ENCODE assay signal across 16 cellular contexts in genomic region chr4:31617667-31618066, GRCh38.
DNase-seq lines count a peak whose midpoint lies in the region; ATAC-seq, FAIRE-seq and TF ChIP-seq lines count a peak whose summit lies in the region.
"Had no signal": no experiment of that assay in that cellular context is flagged by ENCODE, and none has a peak within 500 bp of the region (broad histone marks: within the 10 kb centered on the region; RNA-seq: fewer than 3 reads in every experiment).

No MANE protein-coding gene starts in this region.

- ATAC-seq in HCT116 (no peak), left lobe of liver (no peak)

- CTCF ChIA-PET in HCT116 (lab: Charles Lee) (no interaction called here), H1 (lab: Charles Lee; ENCODE audit: partially characterized antibody) (interaction anchor here (0.7 kb wide), 1 partner anchor 1550 kb away, joined by 3 read pairs; no protein-coding TSS in a partner anchor)

- no peak overlapping the region for H3K27ac ChIP-seq in HCT116 (ENCODE audit: low read depth, low read length)
- no peak overlapping the region for H3K27ac ChIP-seq in H1 (ENCODE audit: low read depth, low read length)
- no peak overlapping the region for H3K27ac ChIP-seq in stomach
- H3K27ac ChIP-seq: C4-2B, GM23248, HL-60 had no signal

- no peak overlapping the region for H4K8ac ChIP-seq in H1 (ENCODE audit: extremely low read depth, insufficient read depth, low read length)

- no peak overlapping the region for H2BK12ac ChIP-seq in H1 (ENCODE audit: low read depth, low read length)

- H3K9me3 ChIP-seq in HCT116 (ENCODE audit: control insufficient read depth in 1 of 2, insufficient read depth in 1 of 2, low read depth in 1 of 2, low read length in 2 of 2), result no peaks in the 10 kb centered on the region
- H3K9me3 ChIP-seq in H1 (ENCODE audit: insufficient read depth in 2 of 2, low read depth in 1 of 2, low read length in 1 of 2), result no peaks in the 10 kb centered on the region
- H3K9me3 ChIP-seq in stomach, result no peaks in the 10 kb centered on the region
- H3K9me3 ChIP-seq: BE2C had no signal

- TF ChIP-seq POLR2A in HCT116 (IDR thresholded peaks at IDR 0.05; ENCODE audit: borderline replicate concordance, extremely low read depth, insufficient read depth, insufficient read length), result no peak
- TF ChIP-seq POLR2A in H1 (IDR thresholded peaks at IDR 0.05; ENCODE audit: control extremely low read depth in 1 of 2, low read depth in 2 of 2, low read length in 2 of 2), result no peak
- no peak for TF ChIP-seq POLR2A in stomach (IDR thresholded peaks at IDR 0.05)

- peak overlapping the region; percentile 29 for H2AFZ ChIP-seq in HCT116 (ENCODE audit: low read depth, low read length, poor library complexity, severe bottlenecking)
- H2AFZ ChIP-seq in H1 (ENCODE audit: low read length), result peak overlapping the region; percentile 64; the same call in 1 of the 2 replicates
- H2AFZ ChIP-seq: GM23248 had no signal

- TF ChIP-seq RAD21 in HCT116 (IDR thresholded peaks at IDR 0.05; ENCODE audit: low read depth) (no peak), H1 (IDR thresholded peaks at IDR 0.05 in 1 of 2, conservative IDR thresholded peaks at IDR 0.05 in 1 of 2; ENCODE audit: low read depth in 2 of 2, low read length in 2 of 2) (no peak)

- H4K20me1 ChIP-seq in HCT116 (ENCODE audit: insufficient read depth) (no peaks in the 10 kb centered on the region), H1 (replicated peaks in 1 of 2; ENCODE audit: control insufficient read depth in 1 of 2, insufficient read depth in 2 of 2, low read length in 2 of 2) (no peaks in the 10 kb centered on the region)

- in situ Hi-C loops in GM13977 (cut with MboI; ENCODE audit: low pct_unique_long_range_greater_than_20kb, low sequenced_read_pairs, unreplicated experiment), result no loop called here

- H4K91ac ChIP-seq in H1 (replicated peaks; ENCODE audit: insufficient read length, low read length), result no peak overlapping the region

- FAIRE-seq in H1 (lab: Jason Lieb, UNC), result no peak
- FAIRE-seq: A204.1, GM12891 had no signal

- DNase-seq in GM13977 (ENCODE audit: low spot score) (peak; percentile 9), HCT116 (ENCODE audit: low read depth, low spot score) (no peak), MV-4-11 (lab: John Stamatoyannopoulos, UW) (peak; percentile 1), H1 (ENCODE audit: low read depth in 1 of 2, low spot score in 2 of 2) (no peak), left lobe of liver (ENCODE audit: low spot score) (no peak), stomach (no peak), NCI-H1694 treated with DMSO at 0.1 percent for 48 hours (lab: John Stamatoyannopoulos, UW) (no peak)
- DNase-seq: BE2C; CD4-positive, alpha-beta memory T cell; DMS79; GM23248; H9 had no signal

- RAD21 ChIA-PET in HCT116 (lab: Charles Lee; ENCODE audit: low non-redundant PET in 1 of 2, low total read pairs in 2 of 2, uncharacterized antibody in 2 of 2, unreplicated experiment in 2 of 2), result no interaction called here

- POLR2A ChIA-PET in HCT116 (lab: Charles Lee) (interaction anchor here (0.7 kb wide), 1 partner anchor 594 kb away, joined by 3 read pairs; no protein-coding TSS in a partner anchor), H1 (lab: Charles Lee; ENCODE audit: partially characterized antibody) (no interaction called here)

- no peaks in the 10 kb centered on the region for H3K36me3 ChIP-seq in HCT116 (ENCODE audit: control insufficient read depth in 1 of 2, insufficient read depth in 2 of 2, low read length in 2 of 2)
- H3K36me3 ChIP-seq in H1 (ENCODE audit: control insufficient read depth in 2 of 4, insufficient read depth in 4 of 4, low read length in 3 of 4), result no peaks in the 10 kb centered on the region
- H3K36me3 ChIP-seq in stomach, result no peaks in the 10 kb centered on the region
- H3K36me3 ChIP-seq: BE2C had no signal

- H3K27me3 ChIP-seq in HCT116 (ENCODE audit: insufficient read depth, low read length) (no peaks in the 10 kb centered on the region), H1 (replicated peaks in 1 of 4; ENCODE audit: control insufficient read depth in 3 of 4, extremely low read depth in 1 of 4, insufficient read depth in 3 of 4, low read length in 3 of 4) (no peaks in the 10 kb centered on the region), stomach (no peaks in the 10 kb centered on the region)
- H3K27me3 ChIP-seq: BE2C had no signal

- no peak overlapping the region for H3K9ac ChIP-seq in HCT116 (ENCODE audit: low read length)
- H3K9ac ChIP-seq in H1 (replicated peaks in 1 of 4; ENCODE audit: extremely low read depth in 1 of 4, low read depth in 3 of 4, low read length in 3 of 4), result no peak overlapping the region
- H3K9ac ChIP-seq: GM23248 had no signal

- H4K5ac ChIP-seq in H1 (ENCODE audit: insufficient read length, low read depth, low read length), result no peak overlapping the region

- no peak overlapping the region for H2BK120ac ChIP-seq in H1 (replicated peaks; ENCODE audit: low read depth, low read length)

- no peaks in the 10 kb centered on the region for H3K79me1 ChIP-seq in H1 (ENCODE audit: low read depth, low read length)

- TF ChIP-seq EP300 in H1 (IDR thresholded peaks at IDR 0.05; ENCODE audit: borderline replicate concordance in 1 of 2, low read depth in 2 of 2, low read length in 2 of 2), result no peak
- TF ChIP-seq EP300 in stomach (IDR thresholded peaks at IDR 0.05), result no peak

- H3K79me2 ChIP-seq in HCT116 (ENCODE audit: insufficient read depth, low read length), result no peaks in the 10 kb centered on the region
- H3K79me2 ChIP-seq in H1 (ENCODE audit: control insufficient read depth in 1 of 2, insufficient read depth in 2 of 2, low read length in 2 of 2), result no peaks in the 10 kb centered on the region

- no peak overlapping the region for H2AK5ac ChIP-seq in H1 (ENCODE audit: low read depth, low read length)

- no peak overlapping the region for H3K23ac ChIP-seq in H1 (ENCODE audit: insufficient read length)

- intact Hi-C loops in HCT116 (cut with micrococcal nuclease), result no loop called here
- intact Hi-C loops in stomach (cut with DNase I; ENCODE audit: low total_unique reads), result no loop called here

- H3K18ac ChIP-seq in H1 (ENCODE audit: extremely low read depth, low read length), result no peak overlapping the region

- TF ChIP-seq CTCF in GM13977 (IDR thresholded peaks at IDR 0.05; ENCODE audit: extremely low read depth, insufficient read depth, missing control alignments) (no peak), HCT116 (IDR thresholded peaks at IDR 0.05 in 2 of 3, conservative IDR thresholded peaks at IDR 0.05 in 1 of 3; ENCODE audit: borderline replicate concordance in 1 of 3, insufficient read depth in 1 of 3, low read depth in 2 of 3, low read length in 2 of 3) (no peak), H1 (IDR thresholded peaks at IDR 0.05; ENCODE audit: control extremely low read depth in 1 of 3, insufficient read depth in 1 of 3, low read depth in 1 of 3, low read length in 3 of 3) (no peak), stomach (IDR thresholded peaks at IDR 0.05) (no peak)

- WGBS in H1 (ENCODE audit: extremely low coverage in 1 of 2, insufficient coverage in 1 of 2, insufficient read length in 1 of 2, insufficient replicate concordance in 2 of 2, low coverage in 1 of 2, low lambda C conversion rate in 2 of 2, missing lambda C conversion rate in 1 of 2), 2 experiments, result 95% methylated on average over 1 of the region's 1 CpG; no CpG with 5 or more reads in 1 of the 2 experiments
- 68 to 90% (median 79%) methylated on average over 1 of the region's 1 CpG for WGBS in stomach, 5 donors

- no peaks in the 10 kb centered on the region for H3K9me2 ChIP-seq in HCT116 (ENCODE audit: insufficient read depth)

- no peak overlapping the region for H3K14ac ChIP-seq in H1 (ENCODE audit: insufficient read length)

- no peak overlapping the region for H3K56ac ChIP-seq in H1 (replicated peaks; ENCODE audit: insufficient read length, low read depth, low read length)

- no peak overlapping the region for H3K4ac ChIP-seq in H1 (replicated peaks; ENCODE audit: insufficient read length, low read depth, low read length)

- H2BK20ac ChIP-seq in H1 (ENCODE audit: low read length), result no peak overlapping the region

- H3K4me1 ChIP-seq in HCT116 (ENCODE audit: control insufficient read depth in 1 of 2, insufficient read depth in 2 of 2, low read length in 2 of 2) (peaks cover 5 to 9% of the 10 kb centered on the region in 2 experiments; a peak in 2 of 4 replicates), H1 (replicated peaks in 1 of 4; ENCODE audit: control insufficient read depth in 3 of 4, insufficient read depth in 4 of 4, low read length in 3 of 4) (peaks cover 0 to 2% (median 0%) of the 10 kb centered on the region in 4 experiments; a peak in 1 of 7 replicates), stomach (no peaks in the 10 kb centered on the region)
- H3K4me1 ChIP-seq: BE2C had no signal

- no peaks in the 10 kb centered on the region; the same call in 1 of the 2 replicates for H3K23me2 ChIP-seq in H1 (ENCODE audit: low read depth, low read length)

- no TSS peak for BruUV-seq in HCT116 (replicated peaks; lab: Mats Ljungman, UMichigan)

- H2BK15ac ChIP-seq in H1 (ENCODE audit: low read length), result no peak overlapping the region

- no peak overlapping the region for H3K4me3 ChIP-seq in HCT116 (replicated peaks in 1 of 2; ENCODE audit: low read depth in 1 of 2, low read length in 2 of 2)
- H3K4me3 ChIP-seq in H1 (ENCODE audit: extremely low read depth in 1 of 4, insufficient read depth in 2 of 4, low read depth in 3 of 4, low read length in 4 of 4), result no peak overlapping the region
- H3K4me3 ChIP-seq in stomach, result no peak overlapping the region
- H3K4me3 ChIP-seq: GM23248 had no signal

- H3K4me2 ChIP-seq in HCT116 (ENCODE audit: low read length) (no peak overlapping the region), H1 (ENCODE audit: insufficient read depth in 1 of 2, low read depth in 2 of 2, low read length in 2 of 2) (no peak overlapping the region)

- H2BK5ac ChIP-seq in H1 (ENCODE audit: low read depth, low read length), result no peak overlapping the region

TF ChIP-seq in HCT116, 20 proteins besides CTCF, POLR2A, EP300 and RAD21 (continues in another document):
- TF ChIP-seq CEBPB (IDR thresholded peaks at IDR 0.05; ENCODE audit: low read depth), result no peak
- TF ChIP-seq EZH2phosphoT487 (IDR thresholded peaks at IDR 0.05; ENCODE audit: borderline replicate concordance), result no peak
- TF ChIP-seq TCF7L2 (IDR thresholded peaks at IDR 0.05; ENCODE audit: borderline replicate concordance, extremely low read depth, insufficient read depth, insufficient read length), result no peak
- TF ChIP-seq SP1 (IDR thresholded peaks at IDR 0.05; ENCODE audit: low read depth), result no peak
- no peak for TF ChIP-seq EGR1 (IDR thresholded peaks at IDR 0.05; ENCODE audit: low read depth)
- no peak for TF ChIP-seq ELF1 (IDR thresholded peaks at IDR 0.05; ENCODE audit: borderline replicate concordance, low read depth)

TF ChIP-seq in H1, 55 proteins besides CTCF, POLR2A, EP300 and RAD21:
- TF ChIP-seq GABPA (IDR thresholded peaks at IDR 0.05; ENCODE audit: borderline replicate concordance, insufficient read depth, low read length), result no peak
TF ChIP-seq in H1: peak in this region for 0.

Comparison
In these comparisons a context has a peak if more than half of its experiments do, and no peak if none do; other contexts are left out.
1. DNase-seq: peak in GM13977 (single experiment) and MV-4-11 (single experiment); none in HCT116 (single experiment), H1 (0 of 2), left lobe of liver (single experiment), stomach (single experiment) and NCI-H1694 treated with DMSO at 0.1 percent for 48 hours (single experiment).